Comparison of ENCODE assay signal across 8 cellular contexts in the genomic region with DNA sequence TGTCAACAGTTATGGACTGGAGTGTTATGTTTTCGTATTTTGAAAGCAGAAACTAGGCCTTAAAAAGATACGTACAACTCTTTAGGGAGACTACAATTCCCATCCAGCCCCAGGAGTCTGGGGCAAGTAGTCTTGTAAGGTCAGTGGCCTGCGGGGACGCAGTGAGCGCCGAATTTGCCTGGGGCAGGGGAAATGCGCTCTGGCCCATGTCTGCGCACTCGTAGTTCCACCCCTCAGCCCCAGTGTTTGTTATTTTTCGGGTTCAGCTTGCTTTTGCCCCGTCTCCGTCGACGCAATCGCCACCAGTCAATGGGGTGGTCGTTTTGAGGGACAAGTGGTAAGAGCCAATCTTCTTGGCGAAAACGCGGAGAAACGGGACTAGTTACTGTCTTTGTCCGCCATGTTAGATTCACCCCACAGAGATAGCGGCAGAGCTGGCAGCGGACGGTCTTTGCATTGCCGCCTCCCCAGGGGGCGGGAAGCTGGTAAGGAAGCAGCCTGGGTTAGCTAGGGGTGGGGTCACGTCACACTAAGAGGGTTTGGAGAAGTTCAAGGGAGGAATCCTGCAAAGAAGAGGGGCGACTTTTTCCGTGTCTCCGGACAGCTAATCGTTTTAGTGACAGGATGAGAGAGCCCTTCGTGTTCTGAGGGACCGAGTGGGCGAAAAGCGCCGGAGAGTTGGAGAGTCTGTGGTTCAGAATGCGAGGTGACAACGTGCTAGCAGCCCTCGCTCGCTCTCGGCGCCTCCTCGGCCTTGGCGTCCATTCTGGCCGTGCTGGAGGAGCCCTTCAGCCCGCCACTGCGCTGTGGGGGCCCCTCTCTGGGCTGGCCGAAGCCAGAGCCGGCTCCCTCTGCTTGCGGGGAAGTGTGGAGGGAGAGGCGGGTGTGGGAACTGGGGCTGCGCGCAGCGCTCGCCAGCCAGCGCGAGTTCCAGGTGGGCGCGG. TPM values are rescaled to one million over a fixed set of nuclear protein-coding genes. Genes with fewer than 3 reads are reported as not detected.
DNase-seq lines count a peak whose midpoint lies in the region; ATAC-seq and TF ChIP-seq lines count a peak whose summit lies in the region.

No MANE protein-coding gene starts in this region.

- WGBS in tibial nerve, 2 donors: 82 to 85% methylated on average over 50 to 58 of the region's 59 CpGs

- no peaks in the 10 kb centered on the region; the same call in 1 of the 2 replicates for H3K36me3 ChIP-seq in BE2C
- no peaks in the 10 kb centered on the region for H3K36me3 ChIP-seq in KMS-11 (ENCODE audit: insufficient read depth)
- peaks cover 7% of the 10 kb centered on the region for H3K36me3 ChIP-seq in adipocyte (ENCODE audit: control insufficient read depth, insufficient read depth, low read length, severe bottlenecking)
- peaks cover 0 to 8% of the 10 kb centered on the region in 2 donors for H3K36me3 ChIP-seq in left lung
- H3K36me3 ChIP-seq in tibial nerve: peaks cover 0 to 11% (median 0%) of the 10 kb centered on the region in 3 donors

- H2AFZ ChIP-seq in KMS-11 (ENCODE audit: low read depth): peak overlapping the region; percentile 8; the same call in 1 of the 2 replicates

- H3K4me3 ChIP-seq in BE2C (ENCODE audit: low read depth, low read length) (peak overlapping the region; percentile 85), KMS-11 (IDR thresholded peaks at IDR 0.05; ENCODE audit: insufficient read depth, low read depth, low read length) (no peak overlapping the region), adipocyte (ENCODE audit: low read length) (peak overlapping the region; percentile 92), left lung (peak overlapping the region; percentile 43 to 68), tibial nerve (peak overlapping the region; percentile 42 to 70 (median 54))

- TF ChIP-seq CTCF in BE2C (IDR thresholded peaks at IDR 0.05; ENCODE audit: low read depth, low read length) (no peak), KMS-11 (conservative IDR thresholded peaks at IDR 0.05; ENCODE audit: low read depth, low read length) (no peak), left lung (IDR thresholded peaks at IDR 0.05) (no peak), tibial nerve (IDR thresholded peaks at IDR 0.05) (no peak)

- no peaks in the 10 kb centered on the region for H4K20me1 ChIP-seq in KMS-11 (ENCODE audit: insufficient read depth)

- H3K27me3 ChIP-seq in BE2C (no peaks in the 10 kb centered on the region), KMS-11 (ENCODE audit: insufficient read depth, low read depth) (no peaks in the 10 kb centered on the region), adipocyte (replicated peaks; ENCODE audit: control insufficient read depth, insufficient read depth, low read length) (no peaks in the 10 kb centered on the region), left lung (no peaks in the 10 kb centered on the region), tibial nerve (no peaks in the 10 kb centered on the region)

- peak; percentile 19 for DNase-seq in BE2C
- DNase-seq in adipocyte (ENCODE audit: low read depth): no peak
- no peak for DNase-seq in left lung
- DNase-seq in tibial nerve (ENCODE audit: low spot score in 2 of 2): no peak

- H3K4me2 ChIP-seq in KMS-11: peak overlapping the region; percentile 68

- peaks cover 25% of the 10 kb centered on the region for H3K79me2 ChIP-seq in KMS-11 (ENCODE audit: insufficient read depth, low read depth)

- TF ChIP-seq POLR2A in tibial nerve (IDR thresholded peaks at IDR 0.05): no peak

- no peak for TF ChIP-seq EP300 in tibial nerve (IDR thresholded peaks at IDR 0.05)

- H3K9ac ChIP-seq in KMS-11 (peak overlapping the region; percentile 94; the same call in 1 of the 2 replicates), adipocyte (ENCODE audit: low read length) (peak overlapping the region; percentile 87)

- H3K9me3 ChIP-seq in BE2C (no peaks in the 10 kb centered on the region), adipocyte (ENCODE audit: control insufficient read depth, low read length) (no peaks in the 10 kb centered on the region), left lung (no peaks in the 10 kb centered on the region), tibial nerve (no peaks in the 10 kb centered on the region)

- H3K27ac ChIP-seq in KMS-11 (peak overlapping the region; percentile 55), left lung (peak overlapping the region; percentile 55 to 85), tibial nerve (peak overlapping the region; percentile 43 to 86 (median 81))

- H3K4me1 ChIP-seq in BE2C (no peaks in the 10 kb centered on the region), KMS-11 (ENCODE audit: low read depth, poor library complexity, severe bottlenecking) (peaks cover 14% of the 10 kb centered on the region), adipocyte (ENCODE audit: control insufficient read depth, insufficient read depth, low read length) (peaks cover 11% of the 10 kb centered on the region), left lung (peaks cover 3 to 40% of the 10 kb centered on the region in 2 donors), tibial nerve (peaks cover 0 to 28% (median 12%) of the 10 kb centered on the region in 4 donors)

- intact Hi-C loops in left lung (cut with DNase I): no loop called here

- ATAC-seq in left lung: no peak
- ATAC-seq in GM21619 (IDR thresholded peaks at IDR 0.05; ENCODE audit: unreplicated experiment): no peak
- ATAC-seq in HG03159 (IDR thresholded peaks at IDR 0.05; ENCODE audit: unreplicated experiment): no peak
- ATAC-seq in GM21576 (IDR thresholded peaks at IDR 0.05; ENCODE audit: unreplicated experiment): no peak

RNA-seq across cellular contexts. Expression of a gene that starts 1.1 kb away (rescaled TPM):
- 9.9 TPM for polyA plus RNA-seq in BE2C (2012; ENCODE audit: insufficient read depth, insufficient read length, low read depth)
- total RNA-seq in left lung: 10 to 100 TPM; 10.3 to 17.7 TPM
- total RNA-seq in tibial nerve: 1 to 10 TPM; 4.6 to 9.8 (median 6.9) TPM

RNA-seq across cellular contexts. Expression of a gene that starts 44.8 kb away (rescaled TPM):
- 63.4 TPM for polyA plus RNA-seq in BE2C (2012; ENCODE audit: insufficient read depth, insufficient read length, low read depth)
- total RNA-seq in left lung (10 to 100 TPM; 62.4 to 78.2 TPM), tibial nerve (10 to 100 TPM; 61.7 to 80.0 (median 73.5) TPM)
